ENCODE assay signal across 22 cellular contexts in genomic region chr1:215819114-215819513, GRCh38.
"Had no signal": no experiment of that assay in that cellular context is flagged by ENCODE, and none has a peak within 500 bp of the region (broad histone marks: within the 10 kb centered on the region; RNA-seq: fewer than 3 reads in every experiment).

No MANE protein-coding gene starts in this region.

- H3K4me3 Mint-ChIP-seq: activated naive CD4-positive, alpha-beta T cell treated with anti-CD3 and anti-CD28 coated beads, Interleukin-2, amount 50 U/mL, for 24 hours; activated T-cell treated with anti-CD3 and anti-CD28 coated beads, Interleukin-2, amount 50 U/mL, for 72 hours; naive B cell; neural crest cell; type B pancreatic cell had no signal

- H3K27ac ChIP-seq: adrenal gland, cardiac muscle cell, dorsolateral prefrontal cortex, left ventricle myocardium inferior, ovary, psoas muscle, stomach, WERI-Rb-1 had no signal

- H3K27me3 ChIP-seq: adrenal gland, cardiac muscle cell, dorsolateral prefrontal cortex, ovary, stomach had no signal

- H3K4me1 Mint-ChIP-seq: activated naive CD4-positive, alpha-beta T cell treated with anti-CD3 and anti-CD28 coated beads, Interleukin-2, amount 50 U/mL, for 24 hours; naive B cell; neural crest cell had no signal

- H3K27me3 Mint-ChIP-seq: activated naive CD4-positive, alpha-beta T cell treated with anti-CD3 and anti-CD28 coated beads, Interleukin-2, amount 50 U/mL, for 24 hours; naive B cell; type B pancreatic cell had no signal

- DNase-seq: activated CD4-positive, alpha-beta T cell treated with anti-CD3 and anti-CD28 coated beads, Interleukin-2, amount 50 U/mL, for 4 hours; activated effector memory CD4-positive, alpha-beta T cell treated with anti-CD3 and anti-CD28 coated beads, Interleukin-2, amount 50 U/mL, for 16 hours; activated T-cell treated with anti-CD3 and anti-CD28 coated beads, Interleukin-2, amount 50 U/mL, for 72 hours; adrenal gland; dorsolateral prefrontal cortex; head of caudate nucleus; left ventricle myocardium inferior; mucosa of descending colon; naive B cell; ovary; psoas muscle; right cardiac atrium; small intestine; stimulated activated CD4-positive, alpha-beta T cell treated with anti-CD3 and anti-CD28 coated beads, Interleukin-4, amount 100 ng/mL, for 1 hour; stomach; SW 1271; T-helper 2 cell; WERI-Rb-1 had no signal

- H3K27ac Mint-ChIP-seq: activated naive CD4-positive, alpha-beta T cell treated with anti-CD3 and anti-CD28 coated beads, Interleukin-2, amount 50 U/mL, for 24 hours; activated T-cell treated with anti-CD3 and anti-CD28 coated beads, Interleukin-2, amount 50 U/mL, for 72 hours; naive B cell; type B pancreatic cell had no signal

- H3K4me3 ChIP-seq: adrenal gland, cardiac muscle cell, dorsolateral prefrontal cortex, left ventricle myocardium inferior, mucosa of descending colon, ovary, psoas muscle, stomach had no signal

- H3K9me3 Mint-ChIP-seq: activated naive CD4-positive, alpha-beta T cell treated with anti-CD3 and anti-CD28 coated beads, Interleukin-2, amount 50 U/mL, for 24 hours; neural crest cell had no signal

- H3K36me3 Mint-ChIP-seq: activated naive CD4-positive, alpha-beta T cell treated with anti-CD3 and anti-CD28 coated beads, Interleukin-2, amount 50 U/mL, for 24 hours; naive B cell; type B pancreatic cell had no signal

- H3K36me3 ChIP-seq: adrenal gland, cardiac muscle cell, left ventricle myocardium inferior, ovary, stomach, WERI-Rb-1 had no signal

- H3K9me3 ChIP-seq: mucosa of descending colon, ovary, psoas muscle had no signal

- H3K4me1 ChIP-seq: adrenal gland, left ventricle myocardium inferior, psoas muscle, stomach had no signal
